Comparison of ENCODE assay signal across 23 cellular contexts in genomic region chr6:110731898-110732297, GRCh38.
"Had no signal": no experiment of that assay in that cellular context is flagged by ENCODE, and none has a peak within 500 bp of the region (broad histone marks: within the 10 kb centered on the region; RNA-seq: fewer than 3 reads in every experiment).

No MANE protein-coding gene starts in this region.

- H3K4me1 ChIP-seq: gastroesophageal sphincter, neural progenitor cell, right atrium auricular region, stomach had no signal

- H2AFZ ChIP-seq: neural progenitor cell had no signal

- H3K9me3 ChIP-seq: gastroesophageal sphincter, ovary, right atrium auricular region, stomach, thoracic aorta had no signal

- ATAC-seq: esophagus mucosa; gastroesophageal sphincter; left cardiac atrium; left ventricle myocardium superior; natural killer cell treated with Interleukin-12 subunit alpha and Interleukin-12 subunit beta and Interleukin-15 and Interleukin-18, amount 100 ng/mL, for 72 hours had no signal

- H3K27me3 ChIP-seq: dorsolateral prefrontal cortex, gastroesophageal sphincter, neural progenitor cell, ovary, right atrium auricular region, stomach had no signal

- DNase-seq: dorsolateral prefrontal cortex; effector CD8-positive, alpha-beta T cell; glutamatergic neuron; kidney; left cardiac atrium; left ventricle myocardium superior; mesenchymal stem cell; midbrain; nucleus accumbens; ovary; small intestine; stimulated activated CD4-positive, alpha-beta T cell treated with anti-CD3 and anti-CD28 coated beads, Interleukin-12 subunit alpha, Interleukin-12 subunit beta, amount 100 ng/mL, for 4 hours; stimulated activated naive CD4-positive, alpha-beta T cell; stomach; substantia nigra had no signal

- H3K27ac ChIP-seq: coronary artery, gastroesophageal sphincter, neural progenitor cell, ovary, right atrium auricular region, stomach, thoracic aorta had no signal

- H3K9ac ChIP-seq: neural progenitor cell had no signal

- H3K36me3 ChIP-seq: gastroesophageal sphincter, ovary, right atrium auricular region, thoracic aorta had no signal

- H3K4me3 ChIP-seq: coronary artery, dorsolateral prefrontal cortex, gastroesophageal sphincter, lung, neural progenitor cell, ovary, right atrium auricular region, stomach, thoracic aorta had no signal

- H3K4me2 ChIP-seq: neural progenitor cell had no signal
